In genomic region chr9:21741151-21741550, GRCh38 we compare ENCODE assay signal across 26 cellular contexts.
"Had no signal": no experiment of that assay in that cellular context is flagged by ENCODE, and none has a peak within 500 bp of the region (broad histone marks: within the 10 kb centered on the region; RNA-seq: fewer than 3 reads in every experiment).

No MANE protein-coding gene starts in this region.

- H3K4me1 ChIP-seq: gastroesophageal sphincter, lower lobe of right lung, parathyroid adenoma, sigmoid colon, vagina had no signal

- H3K9ac ChIP-seq: parathyroid adenoma had no signal

- H3K27ac Mint-ChIP-seq: activated B cell treated with CpG ODN at 0.5 μM for 24 hours; activated naive CD8-positive, alpha-beta T cell treated with anti-CD3 and anti-CD28 coated beads for 36 hours; brain; dendritic cell treated with granulocyte-macrophage colony-stimulating factor and Interleukin-4, amounts not matched to agents 40 ng/mL and 50 ng/mL, for 4 days; naive B cell; type B pancreatic cell had no signal

- H2AFZ ChIP-seq: parathyroid adenoma had no signal

- H3K36me3 ChIP-seq: gastroesophageal sphincter, lower lobe of right lung, sigmoid colon, thoracic aorta, vagina had no signal

- DNase-seq: activated B cell treated with CpG ODN at 0.5 μM for 24 hours; activated CD4-positive, alpha-beta T cell treated with anti-CD3 and anti-CD28 coated beads for 4 hours; activated CD4-positive, alpha-beta T cell treated with anti-CD3 and anti-CD28 coated beads, Interleukin-2, amount 50 U/mL, for 48 hours; activated naive CD4-positive, alpha-beta T cell treated with Interleukin-2 at 50 U/mL for 16 hours; activated naive CD8-positive, alpha-beta T cell treated with anti-CD3 and anti-CD28 coated beads for 36 hours; activated T-cell treated with anti-CD3 and anti-CD28 coated beads, Interleukin-2, amount 50 U/mL, for 48 hours; effector CD4-positive, alpha-beta T cell; head of caudate nucleus; hypothalamus; lower lobe of right lung; naive B cell; nucleus accumbens; sigmoid colon; stimulated activated CD4-positive, alpha-beta T cell treated with anti-CD3 and anti-CD28 coated beads, Interleukin-4, amount 100 ng/mL, for 1 hour; stimulated activated naive CD4-positive, alpha-beta T cell; T-helper 9 cell had no signal

- H3K9me3 Mint-ChIP-seq: activated B cell treated with CpG ODN at 0.5 μM for 24 hours; activated naive CD8-positive, alpha-beta T cell treated with anti-CD3 and anti-CD28 coated beads for 36 hours; brain; dendritic cell treated with granulocyte-macrophage colony-stimulating factor and Interleukin-4, amounts not matched to agents 40 ng/mL and 50 ng/mL, for 4 days; naive B cell; type B pancreatic cell had no signal

- FAIRE-seq: endometrium, islet of Langerhans had no signal

- H3K79me2 ChIP-seq: parathyroid adenoma had no signal

- ATAC-seq: gastroesophageal sphincter, left lobe of liver, lower lobe of right lung had no signal

- H3K4me3 Mint-ChIP-seq: activated B cell treated with CpG ODN at 0.5 μM for 24 hours; activated naive CD8-positive, alpha-beta T cell treated with anti-CD3 and anti-CD28 coated beads for 36 hours; brain; dendritic cell treated with granulocyte-macrophage colony-stimulating factor and Interleukin-4, amounts not matched to agents 40 ng/mL and 50 ng/mL, for 4 days; naive B cell; type B pancreatic cell had no signal

- H3K27me3 ChIP-seq: gastroesophageal sphincter, sigmoid colon, vagina had no signal

- H3K27ac ChIP-seq: gastroesophageal sphincter, lower lobe of right lung, parathyroid adenoma, sigmoid colon, thoracic aorta, vagina had no signal

- H3K27me3 Mint-ChIP-seq: activated naive CD8-positive, alpha-beta T cell treated with anti-CD3 and anti-CD28 coated beads for 36 hours; brain had no signal

- H3K9me3 ChIP-seq: gastroesophageal sphincter, lower lobe of right lung, sigmoid colon, thoracic aorta, vagina had no signal

- H3K4me3 ChIP-seq: gastroesophageal sphincter, lower lobe of right lung, sigmoid colon, thoracic aorta, vagina had no signal

- H3K4me1 Mint-ChIP-seq: activated B cell treated with CpG ODN at 0.5 μM for 24 hours; activated naive CD8-positive, alpha-beta T cell treated with anti-CD3 and anti-CD28 coated beads for 36 hours; brain; naive B cell had no signal

- H3K36me3 Mint-ChIP-seq: activated naive CD8-positive, alpha-beta T cell treated with anti-CD3 and anti-CD28 coated beads for 36 hours; brain; naive B cell; type B pancreatic cell had no signal
